ENCODE assay signal across 8 cellular contexts in genomic region chr6:139371421-139372253, GRCh38. TPM values are rescaled to one million over a fixed set of nuclear protein-coding genes. Genes with fewer than 3 reads are reported as not detected.
DNase-seq lines count a peak whose midpoint lies in the region; ATAC-seq and TF ChIP-seq lines count a peak whose summit lies in the region.

No MANE protein-coding gene starts in this region.

- TF ChIP-seq POLR2A in GM18505 (IDR thresholded peaks at IDR 0.05; ENCODE audit: borderline replicate concordance, extremely low read depth, insufficient read depth, insufficient read length) = no peak

- no peak for ATAC-seq in left cardiac atrium
- ATAC-seq in GM18505 (IDR thresholded peaks at IDR 0.05; ENCODE audit: unreplicated experiment) = no peak
- no peak for ATAC-seq in activated CD4-positive, CD25-positive, alpha-beta regulatory T cell treated with anti-CD3 and anti-CD28 coated beads, Interleukin-2, amount 50 U/mL, for 24 hours

- no peak for DNase-seq in right atrium auricular region (ENCODE audit: low spot score)
- DNase-seq in left cardiac atrium = no peak
- peak; percentile 43 for DNase-seq in astrocyte of the spinal cord (ENCODE audit: low read depth, low spot score)
- DNase-seq in NOMO-1 treated with dmso at 0.1 percent for 144 hours (lab: John Stamatoyannopoulos, UW; ENCODE audit: unreplicated experiment) = no peak
- DNase-seq in GM10266 (ENCODE audit: extremely low spot score) = no peak

- TF ChIP-seq CTCF in right atrium auricular region (IDR thresholded peaks at IDR 0.05) (no peak), astrocyte of the spinal cord (IDR thresholded peaks at IDR 0.05; ENCODE audit: low read depth, low read length) (no peak), GM10266 (IDR thresholded peaks at IDR 0.05; ENCODE audit: control insufficient read depth, insufficient read depth, low read depth, missing control alignments) (no peak)

- 67% methylated on average over 1 of the region's 3 CpGs; no CpG with 5 or more reads in 1 of the 2 experiments for WGBS in mesodermal cell (ENCODE audit: insufficient coverage in 2 of 2), 2 experiments

- H3K4me1 ChIP-seq in right atrium auricular region (peaks cover 0 to 34% of the 10 kb centered on the region in 2 donors), mesodermal cell (ENCODE audit: control insufficient read depth, insufficient read depth, low read length, poor library complexity, severe bottlenecking) (peaks cover 29% of the 10 kb centered on the region)

- H3K27me3 ChIP-seq in right atrium auricular region = no peaks in the 10 kb centered on the region

- H3K9me3 ChIP-seq in right atrium auricular region = no peaks in the 10 kb centered on the region
- H3K9me3 ChIP-seq in mesodermal cell (ENCODE audit: control insufficient read depth, low read length) = no peaks in the 10 kb centered on the region

- intact Hi-C loops in left cardiac atrium (cut with DNase I) = loop anchor here (5.0 to 10.0 kb wide), 4 partner anchors 393 to 703 kb away; no protein-coding TSS in a partner anchor

- peak overlapping the region; percentile 94 to 96 for H3K27ac ChIP-seq in right atrium auricular region
- H3K27ac ChIP-seq in mesodermal cell (ENCODE audit: low read depth, low read length, severe bottlenecking) = peak overlapping the region; percentile 50

- H3K4me3 ChIP-seq in right atrium auricular region = peak overlapping the region; percentile 84 to 87
- H3K4me3 ChIP-seq in astrocyte of the spinal cord (ENCODE audit: low read depth, low read length) = peak overlapping the region; percentile 89
- H3K4me3 ChIP-seq in mesodermal cell (ENCODE audit: extremely low read depth, insufficient read depth, low read length, poor library complexity, severe bottlenecking) = peak overlapping the region; percentile 97

- in situ Hi-C loops in astrocyte of the spinal cord (cut with HindIII; ENCODE audit: low sequenced_read_pairs) = no loop called here

- H3K36me3 ChIP-seq in right atrium auricular region (peaks cover 30% of the 10 kb centered on the region), mesodermal cell (ENCODE audit: control insufficient read depth, insufficient read depth, low read length) (peaks cover 28% of the 10 kb centered on the region)

RNA-seq across cellular contexts. Expression of gene CITED2, which starts 2.8 kb away (rescaled TPM):
- total RNA-seq in right atrium auricular region (100 to 1,000 TPM; 119 to 208 TPM), left cardiac atrium (100 to 1,000 TPM in 1 of 2 donors, 10 to 100 TPM in 1; 51.3 to 121 TPM)
- polyA plus RNA-seq in mesodermal cell (2013, experiment 1 of 2) = 203 TPM
- polyA plus RNA-seq in mesodermal cell (2013, experiment 2 of 2) = 188 TPM
